8 cellular contexts compared by ENCODE assay signal in the genomic region with DNA sequence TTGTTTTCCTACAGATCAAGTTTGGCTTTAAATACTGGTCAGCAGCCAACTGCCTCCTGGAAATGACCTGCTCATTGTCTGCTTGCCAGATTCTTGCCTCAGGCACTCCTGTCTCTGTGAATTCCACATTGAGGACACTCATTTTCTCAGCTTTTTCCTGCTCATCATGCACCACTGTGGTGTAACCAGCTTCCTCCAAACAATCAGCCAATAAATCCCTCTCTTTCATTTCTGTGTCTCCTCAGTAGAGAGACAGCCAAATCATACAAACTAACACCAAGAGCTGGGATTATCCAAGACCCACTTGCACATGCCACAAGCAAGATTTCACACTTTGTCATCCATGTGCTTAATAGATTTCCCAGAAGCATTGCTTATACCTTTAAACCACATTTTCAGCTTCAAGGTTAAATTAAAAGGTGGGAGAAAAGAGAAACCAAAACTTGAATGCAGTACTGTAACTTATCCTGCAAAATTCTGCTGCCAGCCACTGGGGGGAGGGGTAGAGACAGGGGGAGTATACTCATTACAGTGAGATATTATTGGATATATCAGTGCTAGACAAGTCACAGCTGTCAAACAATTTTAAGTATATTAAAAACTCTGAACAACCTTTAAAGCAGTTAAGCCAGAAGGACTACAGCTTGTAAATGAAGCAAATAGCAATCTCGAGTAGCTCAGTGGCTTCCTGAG.
DNase-seq lines count a peak whose midpoint lies in the region; ATAC-seq and TF ChIP-seq lines count a peak whose summit lies in the region.

No MANE protein-coding gene starts in this region.

- H3K4me3 ChIP-seq in right atrium auricular region (peak overlapping the region in 1 of 2 donors; percentile 28), skeletal muscle satellite cell (ENCODE audit: low read length) (peak overlapping the region; percentile 48)

- no peak overlapping the region for H3K9ac ChIP-seq in skeletal muscle satellite cell (ENCODE audit: low read depth, low read length)

- H3K4me2 ChIP-seq in skeletal muscle satellite cell (ENCODE audit: low read length): peak overlapping the region; percentile 62

- H3K36me3 ChIP-seq in right atrium auricular region (no peaks in the 10 kb centered on the region), skeletal muscle satellite cell (ENCODE audit: insufficient read depth, low read length) (no peaks in the 10 kb centered on the region)

- peaks cover 15% of the 10 kb centered on the region for H3K36me3 Mint-ChIP-seq in activated naive CD8-positive, alpha-beta T cell treated with anti-CD3 and anti-CD28 coated beads, Interleukin-2, amount 50 U/mL, for 24 hours (ENCODE audit: low read depth)

- H3K4me3 Mint-ChIP-seq in activated naive CD8-positive, alpha-beta T cell treated with anti-CD3 and anti-CD28 coated beads, Interleukin-2, amount 50 U/mL, for 24 hours: no peak overlapping the region

- TF ChIP-seq CTCF in right atrium auricular region (IDR thresholded peaks at IDR 0.05): peak in 1 of 2 donors; percentile 43

- ATAC-seq in GM18909 (IDR thresholded peaks at IDR 0.05; ENCODE audit: poor library complexity, unreplicated experiment) (peak; percentile 50), GM21825 (IDR thresholded peaks at IDR 0.05; ENCODE audit: unreplicated experiment) (no peak)
- ATAC-seq in activated naive CD8-positive, alpha-beta T cell treated with anti-CD3 and anti-CD28 coated beads, Interleukin-2, amount 50 U/mL, for 24 hours: no peak

- peak overlapping the region; percentile 9 for H3K27ac Mint-ChIP-seq in activated naive CD8-positive, alpha-beta T cell treated with anti-CD3 and anti-CD28 coated beads, Interleukin-2, amount 50 U/mL, for 24 hours

- no peaks in the 10 kb centered on the region for H3K27me3 ChIP-seq in right atrium auricular region
- no peaks in the 10 kb centered on the region for H3K27me3 ChIP-seq in skeletal muscle satellite cell (ENCODE audit: control insufficient read depth, insufficient read depth, low read length)

- peak overlapping the region; percentile 52 to 76 for H3K27ac ChIP-seq in right atrium auricular region

- H3K27me3 Mint-ChIP-seq in activated naive CD8-positive, alpha-beta T cell treated with anti-CD3 and anti-CD28 coated beads, Interleukin-2, amount 50 U/mL, for 24 hours: no peaks in the 10 kb centered on the region

- H3K9me3 ChIP-seq in right atrium auricular region (no peaks in the 10 kb centered on the region), skeletal muscle satellite cell (replicated peaks; ENCODE audit: low read length) (no peaks in the 10 kb centered on the region)

- no peaks in the 10 kb centered on the region for H3K9me3 Mint-ChIP-seq in activated naive CD8-positive, alpha-beta T cell treated with anti-CD3 and anti-CD28 coated beads, Interleukin-2, amount 50 U/mL, for 24 hours

- DNase-seq in AG20443 (ENCODE audit: low spot score) (peak; percentile 88), NCI-H2196 (lab: John Stamatoyannopoulos, UW; ENCODE audit: unreplicated experiment) (peak; percentile 81), right atrium auricular region (ENCODE audit: low spot score) (peak; percentile 77), CD1c-positive myeloid dendritic cell (ENCODE audit: extremely low spot score) (no peak)
- peak; percentile 10 for DNase-seq in activated naive CD8-positive, alpha-beta T cell treated with anti-CD3 and anti-CD28 coated beads, Interleukin-2, amount 50 U/mL, for 24 hours

- H3K4me1 ChIP-seq in right atrium auricular region (peaks cover 0 to 52% of the 10 kb centered on the region in 2 donors), skeletal muscle satellite cell (ENCODE audit: control insufficient read depth, insufficient read depth, low read length) (peaks cover 28% of the 10 kb centered on the region)

- H3K4me1 Mint-ChIP-seq in activated naive CD8-positive, alpha-beta T cell treated with anti-CD3 and anti-CD28 coated beads, Interleukin-2, amount 50 U/mL, for 24 hours: peaks cover 57% of the 10 kb centered on the region
